ENCODE assay signal across 16 cellular contexts in genomic region chr5:6832994-6833393, GRCh38.
DNase-seq lines count a peak whose midpoint lies in the region; ATAC-seq and TF ChIP-seq lines count a peak whose summit lies in the region.
"Had no signal": no experiment of that assay in that cellular context is flagged by ENCODE, and none has a peak within 500 bp of the region (broad histone marks: within the 10 kb centered on the region; RNA-seq: fewer than 3 reads in every experiment).

No MANE protein-coding gene starts in this region.

- H3K36me3 ChIP-seq in Loucy (ENCODE audit: insufficient read depth, low read length) (no peaks in the 10 kb centered on the region), skeletal muscle tissue (ENCODE audit: control insufficient read depth in 3 of 3, insufficient read depth in 3 of 3, low read length in 3 of 3) (no peaks in the 10 kb centered on the region)
- H3K36me3 ChIP-seq: ovary had no signal

- peak overlapping the region; percentile 64 for H3K4me3 Mint-ChIP-seq in activated naive CD8-positive, alpha-beta T cell treated with anti-CD3 and anti-CD28 coated beads, Interleukin-2, amount 10 ng/mL, durations not matched to agents 7 days and 5 days
- no peak overlapping the region for H3K4me3 Mint-ChIP-seq in activated naive CD8-positive, alpha-beta T cell treated with anti-CD3 and anti-CD28 coated beads, Interleukin-2, amount 50 U/mL, for 24 hours

- no peaks in the 10 kb centered on the region for H3K27me3 Mint-ChIP-seq in activated naive CD8-positive, alpha-beta T cell treated with anti-CD3 and anti-CD28 coated beads, Interleukin-2, amount 10 ng/mL, durations not matched to agents 7 days and 5 days
- peaks cover 7% of the 10 kb centered on the region for H3K27me3 Mint-ChIP-seq in activated naive CD8-positive, alpha-beta T cell treated with anti-CD3 and anti-CD28 coated beads, Interleukin-2, amount 50 U/mL, for 24 hours

- no peaks in the 10 kb centered on the region for H3K9me2 ChIP-seq in Loucy (replicated peaks; ENCODE audit: low read depth, low read length)

- H3K9me3 Mint-ChIP-seq in activated naive CD8-positive, alpha-beta T cell treated with anti-CD3 and anti-CD28 coated beads, Interleukin-2, amount 10 ng/mL, durations not matched to agents 7 days and 5 days: peaks cover 8% of the 10 kb centered on the region
- peaks cover 11% of the 10 kb centered on the region for H3K9me3 Mint-ChIP-seq in activated naive CD8-positive, alpha-beta T cell treated with anti-CD3 and anti-CD28 coated beads, Interleukin-2, amount 50 U/mL, for 24 hours

- H3F3A ChIP-seq in Loucy (ENCODE audit: low read depth): no peaks in the 10 kb centered on the region

- H3K9ac ChIP-seq in Loucy (ENCODE audit: low read depth, low read length, poor library complexity, severe bottlenecking) (peak overlapping the region; percentile 27), skeletal muscle tissue (ENCODE audit: low read depth in 1 of 3, low read length in 3 of 3) (no peak overlapping the region)

- peaks cover 53% of the 10 kb centered on the region for H3K4me1 Mint-ChIP-seq in activated naive CD8-positive, alpha-beta T cell treated with anti-CD3 and anti-CD28 coated beads, Interleukin-2, amount 10 ng/mL, durations not matched to agents 7 days and 5 days
- peaks cover 26% of the 10 kb centered on the region for H3K4me1 Mint-ChIP-seq in activated naive CD8-positive, alpha-beta T cell treated with anti-CD3 and anti-CD28 coated beads, Interleukin-2, amount 50 U/mL, for 24 hours

- H4K20me1 ChIP-seq in Loucy (ENCODE audit: insufficient read depth, low read length, poor library complexity, severe bottlenecking): no peaks in the 10 kb centered on the region

- CTCF ChIA-PET in RWPE1 (lab: Yijun Ruan, JAX): no interaction called here

- H2AFZ ChIP-seq in Loucy (ENCODE audit: low read length): no peak overlapping the region

- H3K27me3 ChIP-seq in Loucy (ENCODE audit: insufficient read depth, low read length, poor library complexity, severe bottlenecking): no peaks in the 10 kb centered on the region
- no peaks in the 10 kb centered on the region for H3K27me3 ChIP-seq in skeletal muscle tissue (ENCODE audit: control insufficient read depth in 3 of 3, insufficient read depth in 3 of 3, low read length in 3 of 3)
- H3K27me3 ChIP-seq: ovary had no signal

- no peak overlapping the region for H3K4me3 ChIP-seq in Loucy (ENCODE audit: low read length, poor library complexity, severe bottlenecking)
- H3K4me3 ChIP-seq in skeletal muscle tissue (ENCODE audit: low read length in 3 of 3): peak overlapping the region in 1 of 3 donors; percentile 38
- H3K4me3 ChIP-seq: ovary, SK-N-MC had no signal

- no peak for DNase-seq in activated naive CD8-positive, alpha-beta T cell treated with anti-CD3 and anti-CD28 coated beads, Interleukin-2, amount 10 ng/mL, durations not matched to agents 7 days and 5 days
- no peak for DNase-seq in activated naive CD8-positive, alpha-beta T cell treated with anti-CD3 and anti-CD28 coated beads, Interleukin-2, amount 50 U/mL, for 24 hours
- peak; percentile 63 to 68 for DNase-seq in cerebellar nuclear complex (lab: John Stamatoyannopoulos, UW)
- DNase-seq in activated T-cell treated with anti-CD3 and anti-CD28 coated beads for 4 hours: no peak
- no peak for DNase-seq in omental fat pad (ENCODE audit: low spot score)
- no peak for DNase-seq in RWPE1 (ENCODE audit: low spot score)
- DNase-seq: ACHN; anterior cingulate cortex; COR-L47; NCI-H1105 treated with DMSO at 0.1 percent for 48 hours; ovary; stimulated activated CD4-positive, alpha-beta T cell treated with anti-CD3 and anti-CD28 coated beads, Interleukin-12 subunit alpha, Interleukin-12 subunit beta, amount 100 ng/mL, for 4 hours; stimulated activated naive CD4-positive, alpha-beta T cell treated with Interleukin-2 at 50 U/mL for 16 hours had no signal

- peak; percentile 59 for ATAC-seq in activated naive CD8-positive, alpha-beta T cell treated with anti-CD3 and anti-CD28 coated beads, Interleukin-2, amount 10 ng/mL, durations not matched to agents 7 days and 5 days (ENCODE audit: low read depth)
- ATAC-seq in activated naive CD8-positive, alpha-beta T cell treated with anti-CD3 and anti-CD28 coated beads, Interleukin-2, amount 50 U/mL, for 24 hours: no peak
- no peak for ATAC-seq in omental fat pad (ENCODE audit: low FRiP score)

- peaks cover 4% of the 10 kb centered on the region for H3K36me3 Mint-ChIP-seq in activated naive CD8-positive, alpha-beta T cell treated with anti-CD3 and anti-CD28 coated beads, Interleukin-2, amount 10 ng/mL, durations not matched to agents 7 days and 5 days
- no peaks in the 10 kb centered on the region for H3K36me3 Mint-ChIP-seq in activated naive CD8-positive, alpha-beta T cell treated with anti-CD3 and anti-CD28 coated beads, Interleukin-2, amount 50 U/mL, for 24 hours (ENCODE audit: low read depth)

- H3K9me3 ChIP-seq in Loucy (ENCODE audit: insufficient read depth, low read depth, low read length): no peaks in the 10 kb centered on the region
- no peaks in the 10 kb centered on the region for H3K9me3 ChIP-seq in skeletal muscle tissue (ENCODE audit: control insufficient read depth in 3 of 3, low read length in 3 of 3)
- H3K9me3 ChIP-seq: ovary had no signal

- H3K79me2 ChIP-seq in Loucy (ENCODE audit: insufficient read depth, low read length): no peaks in the 10 kb centered on the region

- peaks cover 21% of the 10 kb centered on the region for H3K4me1 ChIP-seq in Loucy (ENCODE audit: insufficient read depth, low read length, poor library complexity, severe bottlenecking)
- H3K4me1 ChIP-seq in skeletal muscle tissue (ENCODE audit: control insufficient read depth in 3 of 3, insufficient read depth in 3 of 3, low read length in 3 of 3): peaks cover 14 to 37% (median 15%) of the 10 kb centered on the region in 3 donors

- peak overlapping the region; percentile 44 for H3K4me2 ChIP-seq in Loucy (ENCODE audit: low read depth, low read length, poor library complexity, severe bottlenecking)

- H3K27ac ChIP-seq in skeletal muscle tissue (ENCODE audit: low read depth, low read length): peak overlapping the region; percentile 57
- no peak overlapping the region for H3K27ac ChIP-seq in RWPE1
- H3K27ac ChIP-seq: ovary, SK-N-MC had no signal

- peak overlapping the region; percentile 46 for H3K27ac Mint-ChIP-seq in activated naive CD8-positive, alpha-beta T cell treated with anti-CD3 and anti-CD28 coated beads, Interleukin-2, amount 10 ng/mL, durations not matched to agents 7 days and 5 days
- H3K27ac Mint-ChIP-seq in activated naive CD8-positive, alpha-beta T cell treated with anti-CD3 and anti-CD28 coated beads, Interleukin-2, amount 50 U/mL, for 24 hours: no peak overlapping the region

- TF ChIP-seq CTCF in Loucy (conservative IDR thresholded peaks at IDR 0.05; ENCODE audit: low read length) (no peak), omental fat pad (IDR thresholded peaks at IDR 0.05) (no peak), RWPE1 (conservative IDR thresholded peaks at IDR 0.05; ENCODE audit: low read depth) (no peak)

- POLR2A ChIA-PET in activated naive CD8-positive, alpha-beta T cell treated with anti-CD3 and anti-CD28 coated beads, Interleukin-2, amount 10 ng/mL, durations not matched to agents 7 days and 5 days (lab: Charles Lee): no interaction called here
- POLR2A ChIA-PET in RWPE1 (lab: Yijun Ruan, JAX; ENCODE audit: low non-redundant PET): no interaction called here

Comparison
In these comparisons a context has a peak if more than half of its experiments do, and no peak if none do; other contexts are left out.
1. DNase-seq: peak in cerebellar nuclear complex (2 of 2); none in activated naive CD8-positive, alpha-beta T cell treated with anti-CD3 and anti-CD28 coated beads, Interleukin-2, amount 10 ng/mL, durations not matched to agents 7 days and 5 days (single experiment), activated naive CD8-positive, alpha-beta T cell treated with anti-CD3 and anti-CD28 coated beads, Interleukin-2, amount 50 U/mL, for 24 hours (single experiment), activated T-cell treated with anti-CD3 and anti-CD28 coated beads for 4 hours (single experiment), omental fat pad (single experiment) and RWPE1 (single experiment).